Comparison of ENCODE assay signal across 20 cellular contexts in the genomic region with DNA sequence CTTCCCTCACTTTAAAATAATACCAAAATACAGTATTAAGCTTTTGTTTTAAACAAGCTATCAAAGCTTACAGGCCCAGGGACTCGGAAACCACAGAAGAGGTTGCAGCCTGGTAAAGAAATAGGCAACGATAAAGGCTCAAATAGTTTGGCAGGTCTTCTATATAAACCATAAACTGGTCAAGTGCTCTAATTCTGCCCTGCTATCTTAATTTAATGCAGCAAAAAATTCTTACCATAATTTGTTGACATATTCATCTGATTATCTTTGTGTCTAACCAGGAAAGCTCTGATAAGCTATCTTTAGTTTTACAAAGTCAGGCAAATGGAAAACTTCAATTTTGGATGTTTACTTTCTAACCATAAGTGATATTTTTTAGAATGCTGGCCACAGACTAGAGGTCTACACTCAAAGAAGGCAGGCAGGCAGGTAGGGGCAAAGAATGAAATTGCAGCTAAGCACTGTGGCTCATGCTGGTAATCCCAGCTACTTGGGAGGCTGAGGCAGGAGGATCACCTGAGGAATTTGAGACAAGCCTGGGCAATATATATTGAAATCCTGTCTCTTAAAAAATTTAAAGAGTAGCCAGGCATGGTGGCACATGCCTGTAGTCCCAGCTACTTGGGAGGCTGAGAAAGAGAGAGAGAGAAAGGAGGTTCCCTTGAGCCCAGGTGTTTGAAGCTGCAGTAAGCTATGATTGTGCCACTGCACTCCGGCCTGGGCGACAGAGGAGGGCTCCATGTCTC. TPM values are rescaled to one million over a fixed set of nuclear protein-coding genes. Genes with fewer than 3 reads are reported as not detected.
A peak's percentile ranks its signal among the peaks of the same experiment; 100 is the strongest.
DNase-seq lines count a peak whose midpoint lies in the region; ATAC-seq and TF ChIP-seq lines count a peak whose summit lies in the region.
"Had no signal": no experiment of that assay in that cellular context is flagged by ENCODE, and none has a peak within 500 bp of the region (broad histone marks: within the 10 kb centered on the region; RNA-seq: fewer than 3 reads in every experiment).

No MANE protein-coding gene starts in this region.

- H3K9me3 ChIP-seq in CD4-positive, alpha-beta T cell (ENCODE audit: control insufficient read depth, low read length), result no peaks in the 10 kb centered on the region
- H3K9me3 ChIP-seq in PC-3 (ENCODE audit: low read length), result no peaks in the 10 kb centered on the region
- peaks cover 19% of the 10 kb centered on the region for H3K9me3 ChIP-seq in endodermal cell (ENCODE audit: control insufficient read depth, low read length)
- no peaks in the 10 kb centered on the region for H3K9me3 ChIP-seq in right atrium auricular region
- H3K9me3 ChIP-seq: colonic mucosa, neutrophil had no signal

- CTCF ChIA-PET in CD4-positive, alpha-beta T cell (lab: Charles Lee), result no interaction called here
- CTCF ChIA-PET in PC-3 (lab: Charles Lee), result interaction anchor here (0.6 to 0.8 kb wide), 2 partner anchors 56 to 121 kb away, joined by 3 read pairs; no protein-coding TSS in a partner anchor

- WGBS in endodermal cell (ENCODE audit: insufficient coverage in 1 of 2, insufficient read length in 1 of 2), 2 experiments, result 88 to 89% methylated on average over 4 of the region's 4 CpGs

- H3K9me2 ChIP-seq in PC-3 (replicated peaks; ENCODE audit: low read length), result no peaks in the 10 kb centered on the region

- intact Hi-C loops in CD4-positive, alpha-beta T cell (cut with DNase I, micrococcal nuclease), result no loop called here
- intact Hi-C loops in PC-3 (cut with micrococcal nuclease), result no loop called here

- peaks cover 17% of the 10 kb centered on the region for H3K4me1 ChIP-seq in PC-3 (ENCODE audit: insufficient read depth, low read length)
- H3K4me1 ChIP-seq in endodermal cell (ENCODE audit: control insufficient read depth, insufficient read depth, low read length), result no peaks in the 10 kb centered on the region
- peaks cover 0 to 34% of the 10 kb centered on the region in 2 donors for H3K4me1 ChIP-seq in right atrium auricular region
- H3K4me1 ChIP-seq: colonic mucosa had no signal

- H3K4me3 Mint-ChIP-seq in CD4-positive, alpha-beta T cell, result no peak overlapping the region
- H3K4me3 Mint-ChIP-seq in endodermal cell, result no peak overlapping the region
- no peak overlapping the region for H3K4me3 Mint-ChIP-seq in nephron
- H3K4me3 Mint-ChIP-seq: T-helper 1 cell treated with Interleukin-12 subunit alpha and Interleukin-12 subunit beta and Interleukin-4 antibody, amounts not matched to agents 30 μg/mL and 1 μg/mL, for 36 hours had no signal

- DNase-seq in CD4-positive, alpha-beta T cell, result no peak
- DNase-seq in PC-3, result no peak
- no peak for DNase-seq in endodermal cell
- no peak for DNase-seq in DMS79 treated with DMSO at 0.1 percent for 48 hours (lab: John Stamatoyannopoulos, UW)
- no peak for DNase-seq in NCI-H2227 (lab: John Stamatoyannopoulos, UW; ENCODE audit: unreplicated experiment)
- no peak for DNase-seq in central memory CD4-positive, alpha-beta T cell
- DNase-seq in right atrium auricular region (ENCODE audit: low spot score), result no peak
- DNase-seq: activated gamma-delta T cell treated with Interleukin-2 at 50 U/mL for 16 hours, aorta, colonic mucosa, COR-L47, foreskin melanocyte, KG1, left cardiac atrium, NCI-H1048, NCI-H2081, NCI-H510A had no signal

- ATAC-seq in CD4-positive, alpha-beta T cell (ENCODE audit: poor library complexity), result no peak
- no peak for ATAC-seq in PC-3

- no peaks in the 10 kb centered on the region for H3K27me3 Mint-ChIP-seq in CD4-positive, alpha-beta T cell
- no peaks in the 10 kb centered on the region for H3K27me3 Mint-ChIP-seq in endodermal cell (ENCODE audit: insufficient read depth)
- H3K27me3 Mint-ChIP-seq in nephron (ENCODE audit: low read depth), result no peaks in the 10 kb centered on the region

- no peak for TF ChIP-seq CTCF in CD4-positive, alpha-beta T cell (IDR thresholded peaks at IDR 0.05)
- no peak for TF ChIP-seq CTCF in PC-3 (conservative IDR thresholded peaks at IDR 0.05; ENCODE audit: low read depth, low read length)
- TF ChIP-seq CTCF in endodermal cell (conservative IDR thresholded peaks at IDR 0.05), result no peak
- TF ChIP-seq CTCF in nephron (IDR thresholded peaks at IDR 0.05; ENCODE audit: unreplicated experiment in 3 of 3), result no peak
- TF ChIP-seq CTCF in right atrium auricular region (IDR thresholded peaks at IDR 0.05), result no peak

- H2AFZ ChIP-seq in PC-3 (ENCODE audit: low read length), result no peak overlapping the region

- no peaks in the 10 kb centered on the region for H3K9me3 Mint-ChIP-seq in CD4-positive, alpha-beta T cell
- H3K9me3 Mint-ChIP-seq in endodermal cell (peaks cover 9% of the 10 kb centered on the region), nephron (peaks cover 2% of the 10 kb centered on the region)
- H3K9me3 Mint-ChIP-seq: T-helper 1 cell treated with Interleukin-12 subunit alpha and Interleukin-12 subunit beta and Interleukin-4 antibody, amounts not matched to agents 30 μg/mL and 1 μg/mL, for 36 hours had no signal

- peaks cover under 1% of the 10 kb centered on the region; the same call in 1 of the 2 replicates for H3K79me2 ChIP-seq in PC-3 (ENCODE audit: low read length)

- H3K4me3 ChIP-seq in PC-3 (ENCODE audit: low read length), result no peak overlapping the region
- H3K4me3 ChIP-seq in endodermal cell (ENCODE audit: low read length), result no peak overlapping the region
- no peak overlapping the region for H3K4me3 ChIP-seq in right atrium auricular region
- H3K4me3 ChIP-seq: colonic mucosa had no signal

- no peak overlapping the region for H3K27ac ChIP-seq in CD4-positive, alpha-beta T cell (ENCODE audit: low read depth, low read length)
- H3K27ac ChIP-seq in PC-3 (ENCODE audit: low read length) (peak overlapping the region; percentile 71), endodermal cell (ENCODE audit: low read depth, low read length) (peak overlapping the region; percentile 7), right atrium auricular region (no peak overlapping the region)
- H3K27ac ChIP-seq: colonic mucosa, neutrophil had no signal

- H3F3A ChIP-seq in PC-3 (ENCODE audit: low read length, unreplicated experiment), result no peaks in the 10 kb centered on the region

- peak overlapping the region; percentile 63 for H3K27ac Mint-ChIP-seq in CD4-positive, alpha-beta T cell
- no peak overlapping the region for H3K27ac Mint-ChIP-seq in endodermal cell
- peak overlapping the region; percentile 48 to 69 (median 49) for H3K27ac Mint-ChIP-seq in nephron
- H3K27ac Mint-ChIP-seq: T-helper 1 cell treated with Interleukin-12 subunit alpha and Interleukin-12 subunit beta and Interleukin-4 antibody, amounts not matched to agents 30 μg/mL and 1 μg/mL, for 36 hours had no signal

- H3K27me3 ChIP-seq in CD4-positive, alpha-beta T cell (ENCODE audit: control insufficient read depth, insufficient read depth, low read length), result no peaks in the 10 kb centered on the region
- H3K27me3 ChIP-seq in PC-3 (ENCODE audit: low read length) (no peaks in the 10 kb centered on the region), endodermal cell (ENCODE audit: control insufficient read depth, insufficient read depth, low read length, poor library complexity, severe bottlenecking) (no peaks in the 10 kb centered on the region), right atrium auricular region (no peaks in the 10 kb centered on the region)
- H3K27me3 ChIP-seq: colonic mucosa, neutrophil had no signal

- peak overlapping the region; percentile 19 for H3K9ac ChIP-seq in PC-3 (ENCODE audit: low read length)
- H3K9ac ChIP-seq in endodermal cell (ENCODE audit: extremely low read depth, low read length, poor library complexity, severe bottlenecking), result no peak overlapping the region

- H3K4me1 Mint-ChIP-seq in CD4-positive, alpha-beta T cell (ENCODE audit: low read depth), result peaks cover 81% of the 10 kb centered on the region
- H3K4me1 Mint-ChIP-seq in endodermal cell, result peaks cover 6% of the 10 kb centered on the region
- peaks cover 45% of the 10 kb centered on the region for H3K4me1 Mint-ChIP-seq in nephron

- BruUV-seq in PC-3 (replicated peaks; lab: Mats Ljungman, UMichigan), result TSS peak; percentile 52

- POLR2A ChIA-PET in CD4-positive, alpha-beta T cell (lab: Charles Lee), result interaction anchor here (0.8 to 1.2 kb wide), 2 partner anchors 68 to 107 kb away, joined by 3 read pairs; a partner anchor contains a TSS
- POLR2A ChIA-PET in PC-3 (lab: Charles Lee; ENCODE audit: unreplicated experiment), result no interaction called here

- no peak overlapping the region for H3K4me2 ChIP-seq in PC-3 (ENCODE audit: low read length)

- H3K36me3 ChIP-seq in PC-3 (ENCODE audit: low read depth, low read length) (no peaks in the 10 kb centered on the region), endodermal cell (ENCODE audit: control insufficient read depth, insufficient read depth, low read length) (peaks cover 18% of the 10 kb centered on the region), right atrium auricular region (no peaks in the 10 kb centered on the region)
- H3K36me3 ChIP-seq: colonic mucosa had no signal

- H3K36me3 Mint-ChIP-seq in CD4-positive, alpha-beta T cell (ENCODE audit: low read depth), result peaks cover 6% of the 10 kb centered on the region
- H3K36me3 Mint-ChIP-seq in endodermal cell (ENCODE audit: low read depth), result peaks cover 17% of the 10 kb centered on the region
- H3K36me3 Mint-ChIP-seq in nephron (ENCODE audit: low read depth), result peaks cover 18% of the 10 kb centered on the region

- H4K20me1 ChIP-seq in PC-3 (ENCODE audit: low read length), result no peaks in the 10 kb centered on the region

RNA-seq across cellular contexts. Expression of a gene that starts 57.6 kb away (rescaled TPM):
- total RNA-seq in CD4-positive, alpha-beta T cell, result 10 to 100 TPM; 13.3 to 14.3 TPM
- total RNA-seq in PC-3 (2014; rRNA removed), result 7.9 and 14.2 TPM in 2 replicates
- 10 to 100 TPM; 29.0 to 36.6 TPM for total RNA-seq in endodermal cell
- 20.3 TPM for polyA plus RNA-seq in endodermal cell (2013, experiment 1 of 2)
- 19.8 TPM for polyA plus RNA-seq in endodermal cell (2013, experiment 2 of 2)
- 10 to 100 TPM; 22.1 to 24.7 TPM for total RNA-seq in right atrium auricular region

Comparison
In these comparisons a context has a peak if more than half of its experiments do, and no peak if none do; other contexts are left out.
1. H3K27ac ChIP-seq: peak in PC-3 (single experiment) and endodermal cell (single experiment); none in CD4-positive, alpha-beta T cell (single experiment) and right atrium auricular region (0 of 2).